Comparison of ENCODE assay signal across 18 cellular contexts in genomic region chr7:155824195-155824915, GRCh38. TPM values are rescaled to one million over a fixed set of nuclear protein-coding genes. Genes with fewer than 3 reads are reported as not detected.
DNase-seq lines count a peak whose midpoint lies in the region; TF ChIP-seq lines count a peak whose summit lies in the region.
"Had no signal": no experiment of that assay in that cellular context is flagged by ENCODE, and none has a peak within 500 bp of the region (broad histone marks: within the 10 kb centered on the region; RNA-seq: fewer than 3 reads in every experiment).

No MANE protein-coding gene starts in this region.

- BruUV-seq in Calu3 (replicated peaks; lab: Mats Ljungman, UMichigan), result no TSS peak

- no peaks in the 10 kb centered on the region for H3K27me3 Mint-ChIP-seq in Calu3 (ENCODE audit: unreplicated experiment)

- intact Hi-C loops in Calu3 (cut with micrococcal nuclease; ENCODE audit: unreplicated experiment), result no loop called here

- peak; percentile 67 for DNase-seq in Calu3
- peak; percentile 70 for DNase-seq in NCI-H460 (ENCODE audit: extremely low read depth, low read depth)
- DNase-seq in dermis blood vessel endothelial cell, result peak; percentile 80
- peak; percentile 19 for DNase-seq in myocyte (ENCODE audit: low read depth)
- no peak for DNase-seq in SK-N-DZ (ENCODE audit: low spot score)
- no peak for DNase-seq in activated CD4-positive, alpha-beta T cell treated with anti-CD3 and anti-CD28 coated beads for 4 hours
- no peak for DNase-seq in activated effector memory CD4-positive, alpha-beta T cell treated with Interleukin-2 at 50 U/mL for 16 hours
- DNase-seq in activated naive CD4-positive, alpha-beta T cell treated with anti-CD3 and anti-CD28 coated beads, Interleukin-2, amount 50 U/mL, for 16 hours, result no peak
- DNase-seq: activated CD4-positive, alpha-beta T cell treated with anti-CD3 and anti-CD28 coated beads for 48 hours; activated naive CD8-positive, alpha-beta T cell treated with anti-CD3 and anti-CD28 coated beads for 36 hours; activated T-cell treated with anti-CD3 and anti-CD28 coated beads for 4 hours; left cardiac atrium; NCI-H748 treated with DMSO at 0.1 percent for 48 hours; stimulated activated CD8-positive, alpha-beta memory T cell treated with anti-CD3 and anti-CD28 coated beads, Interleukin-4, amount 100 ng/mL, for 48 hours; tibial artery had no signal

- no peaks in the 10 kb centered on the region for H3K36me3 Mint-ChIP-seq in Calu3 (ENCODE audit: insufficient read depth, unreplicated experiment)
- H3K36me3 Mint-ChIP-seq: activated naive CD8-positive, alpha-beta T cell treated with anti-CD3 and anti-CD28 coated beads for 36 hours; natural killer cell treated with Interleukin-12 subunit alpha and Interleukin-12 subunit beta and Interleukin-15 and Interleukin-18, amount 100 ng/mL, for 72 hours had no signal

- no peak for TF ChIP-seq CTCF in Calu3 (IDR thresholded peaks at IDR 0.05; ENCODE audit: unreplicated experiment)

- H3K27ac Mint-ChIP-seq in Calu3 (ENCODE audit: unreplicated experiment), result peak overlapping the region; percentile 33
- H3K27ac Mint-ChIP-seq: activated naive CD8-positive, alpha-beta T cell treated with anti-CD3 and anti-CD28 coated beads for 36 hours; natural killer cell treated with Interleukin-12 subunit alpha and Interleukin-12 subunit beta and Interleukin-15 and Interleukin-18, amount 100 ng/mL, for 72 hours had no signal

- H3K4me3 Mint-ChIP-seq in Calu3 (ENCODE audit: low read depth, unreplicated experiment), result no peak overlapping the region
- H3K4me3 Mint-ChIP-seq: activated naive CD8-positive, alpha-beta T cell treated with anti-CD3 and anti-CD28 coated beads for 36 hours; natural killer cell treated with Interleukin-12 subunit alpha and Interleukin-12 subunit beta and Interleukin-15 and Interleukin-18, amount 100 ng/mL, for 72 hours had no signal

- H3K4me1 Mint-ChIP-seq in Calu3 (ENCODE audit: low read depth, unreplicated experiment), result peaks cover 16% of the 10 kb centered on the region
- H3K4me1 Mint-ChIP-seq: activated naive CD8-positive, alpha-beta T cell treated with anti-CD3 and anti-CD28 coated beads for 36 hours had no signal

- peaks cover 2% of the 10 kb centered on the region for H3K9me3 Mint-ChIP-seq in Calu3 (ENCODE audit: low read depth, unreplicated experiment)
- H3K9me3 Mint-ChIP-seq: activated naive CD8-positive, alpha-beta T cell treated with anti-CD3 and anti-CD28 coated beads for 36 hours; natural killer cell treated with Interleukin-12 subunit alpha and Interleukin-12 subunit beta and Interleukin-15 and Interleukin-18, amount 100 ng/mL, for 72 hours had no signal

- CTCF ChIA-PET in Calu3 (lab: Charles Lee), result interaction anchor here (0.5 to 1.3 kb wide), 2 partner anchors 13 to 381 kb away, joined by 4 to 5 read pairs; partner anchors contain the start of gene SHH

RNA-seq across cellular contexts. Expression of gene SHH, which starts 12.1 kb away (rescaled TPM):
- total RNA-seq in Calu3 (2022), result 0.66 and 1.1 TPM in 2 replicates
- total RNA-seq in NCI-H460 (2014; rRNA removed; shearing (Covaris generic)), result 7.1 and 7.9 TPM in 2 replicates
- 4.1 and 5.0 TPM in 2 replicates for polyA plus RNA-seq in NCI-H460 (2014; cell fraction: nucleus; rRNA removed)
- 0.05 TPM in 1 of 2 replicates, not detected in the other for total RNA-seq in dermis blood vessel endothelial cell
- 0.08 TPM in 1 of 2 replicates, not detected in the other for total RNA-seq in myocyte
- 0.01 TPM for polyA plus RNA-seq in myocyte (2012)
- not detected in 2 replicates for polyA plus RNA-seq in SK-N-DZ (2014; cell fraction: cytosol; rRNA removed)
- polyA plus RNA-seq in SK-N-DZ (2014; cell fraction: nucleus; rRNA removed), result not detected in 2 replicates
- total RNA-seq: activated naive CD8-positive, alpha-beta T cell treated with anti-CD3 and anti-CD28 coated beads for 36 hours; left cardiac atrium; natural killer cell treated with Interleukin-12 subunit alpha and Interleukin-12 subunit beta and Interleukin-15 and Interleukin-18, amount 100 ng/mL, for 72 hours; right cardiac atrium; Right ventricle myocardium inferior had no signal
- polyA plus RNA-seq: right cardiac atrium had no signal

Comparison
In these comparisons a context has a peak if more than half of its experiments do, and no peak if none do; other contexts are left out.
1. DNase-seq: peak in Calu3 (single experiment), NCI-H460 (single experiment), dermis blood vessel endothelial cell (single experiment) and myocyte (single experiment); none in SK-N-DZ (single experiment), activated CD4-positive, alpha-beta T cell treated with anti-CD3 and anti-CD28 coated beads for 4 hours (0 of 2), activated effector memory CD4-positive, alpha-beta T cell treated with Interleukin-2 at 50 U/mL for 16 hours (single experiment) and activated naive CD4-positive, alpha-beta T cell treated with anti-CD3 and anti-CD28 coated beads, Interleukin-2, amount 50 U/mL, for 16 hours (single experiment).